ENCODE assay signal across 11 cellular contexts in the genomic region with DNA sequence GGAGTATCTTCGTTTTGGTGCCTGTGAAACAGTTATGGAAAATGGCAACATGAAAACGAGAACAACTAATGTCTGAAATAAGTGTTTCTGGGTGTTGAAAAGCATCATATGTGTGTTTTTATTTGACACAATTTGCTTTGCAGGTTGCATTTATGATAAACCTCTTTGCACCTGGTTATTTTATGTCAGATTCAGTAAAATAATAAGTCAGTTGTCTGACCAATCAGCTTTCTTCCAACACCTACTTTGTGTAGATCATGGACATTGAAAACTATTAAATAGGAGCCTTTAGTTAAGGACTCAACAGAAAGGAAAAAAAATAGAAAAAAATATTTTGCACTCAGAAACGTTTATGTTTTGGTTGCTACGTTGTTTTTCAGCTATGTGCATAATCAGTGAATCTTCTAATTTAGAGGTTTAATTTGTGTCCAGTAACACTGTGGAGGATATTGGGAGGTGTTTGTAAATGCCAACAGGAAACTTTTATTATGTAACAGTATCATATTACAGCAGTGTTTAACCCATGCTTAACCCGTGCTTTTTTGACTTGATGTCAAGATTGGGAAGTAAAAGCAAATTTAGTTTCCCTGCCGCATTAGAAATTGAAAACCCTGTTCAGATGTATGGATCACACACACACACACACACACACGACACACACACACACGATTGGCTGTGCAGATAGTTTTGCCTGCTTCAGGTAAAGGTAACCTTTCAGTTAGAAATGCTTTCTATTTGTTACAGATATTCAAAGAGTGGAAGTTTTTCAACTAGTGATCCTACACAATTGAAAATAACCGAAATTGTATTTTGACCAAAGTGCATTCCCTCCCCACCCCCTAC. TPM values are rescaled to one million over a fixed set of nuclear protein-coding genes. Genes with fewer than 3 reads are reported as not detected.
A peak's percentile ranks its signal among the peaks of the same experiment; 100 is the strongest.
DNase-seq lines count a peak whose midpoint lies in the region; ATAC-seq, FAIRE-seq and TF ChIP-seq lines count a peak whose summit lies in the region.
"Had no signal": no experiment of that assay in that cellular context is flagged by ENCODE, and none has a peak within 500 bp of the region (broad histone marks: within the 10 kb centered on the region; RNA-seq: fewer than 3 reads in every experiment).

No MANE protein-coding gene starts in this region.

- H3K27me3 ChIP-seq in ACC112 (ENCODE audit: insufficient read depth, low read length) = no peaks in the 10 kb centered on the region
- H3K27me3 ChIP-seq: ascending aorta had no signal

- peaks cover 44% of the 10 kb centered on the region for H3K4me1 ChIP-seq in ACC112 (ENCODE audit: control insufficient read depth, insufficient read depth, low read length, unreplicated experiment)
- peaks cover 17 to 18% of the 10 kb centered on the region in 2 donors for H3K4me1 ChIP-seq in kidney (ENCODE audit: control insufficient read depth in 1 of 2, insufficient read depth in 1 of 2, low read depth in 1 of 2, low read length in 2 of 2)

- no peaks in the 10 kb centered on the region for H3K9me3 ChIP-seq in kidney (ENCODE audit: control insufficient read depth in 1 of 2, low read length in 2 of 2)
- H3K9me3 ChIP-seq: ascending aorta had no signal

- H3K79me2 ChIP-seq in ACC112 (ENCODE audit: control insufficient read depth, insufficient read depth, low read length, unreplicated experiment) = peaks cover 62% of the 10 kb centered on the region

- H3K4me1 Mint-ChIP-seq in activated naive CD8-positive, alpha-beta T cell treated with anti-CD3 and anti-CD28 coated beads, Interleukin-2, amount 50 U/mL, for 24 hours = peaks cover 25% of the 10 kb centered on the region

- peak overlapping the region; percentile 85 for H3K4me3 Mint-ChIP-seq in activated naive CD8-positive, alpha-beta T cell treated with anti-CD3 and anti-CD28 coated beads, Interleukin-2, amount 50 U/mL, for 24 hours

- TF ChIP-seq CTCF in HFF-Myc (IDR thresholded peaks at IDR 0.05; ENCODE audit: low read depth, low read length, missing control alignments) (no peak), kidney (IDR thresholded peaks at IDR 0.05; ENCODE audit: borderline replicate concordance, extremely low read depth, insufficient read depth) (no peak)

- H3K27ac Mint-ChIP-seq in activated naive CD8-positive, alpha-beta T cell treated with anti-CD3 and anti-CD28 coated beads, Interleukin-2, amount 50 U/mL, for 24 hours = no peak overlapping the region

- H3K9me3 Mint-ChIP-seq in activated naive CD8-positive, alpha-beta T cell treated with anti-CD3 and anti-CD28 coated beads, Interleukin-2, amount 50 U/mL, for 24 hours = no peaks in the 10 kb centered on the region

- peak overlapping the region; percentile 88 for H3K4me3 ChIP-seq in ACC112 (ENCODE audit: low read depth, low read length)
- H3K4me3 ChIP-seq in HFF-Myc (replicated peaks; ENCODE audit: low read depth, low read length) = peak overlapping the region; percentile 78; the same call in 1 of the 2 replicates
- peak overlapping the region; percentile 40 to 91 for H3K4me3 ChIP-seq in kidney (ENCODE audit: low read length in 2 of 2)

- no peak overlapping the region for H2AFZ ChIP-seq in ACC112 (ENCODE audit: low read length, unreplicated experiment)

- intact Hi-C loops in kidney (cut with DNase I) = loop anchor here (10.0 kb wide), 1 partner anchor 285 kb away; no protein-coding TSS in a partner anchor

- H3K27me3 Mint-ChIP-seq in activated naive CD8-positive, alpha-beta T cell treated with anti-CD3 and anti-CD28 coated beads, Interleukin-2, amount 50 U/mL, for 24 hours = peaks cover 13% of the 10 kb centered on the region

- DNase-seq in HFF-Myc (ENCODE audit: extremely low read depth, low read depth) = no peak
- DNase-seq in activated naive CD8-positive, alpha-beta T cell treated with anti-CD3 and anti-CD28 coated beads, Interleukin-2, amount 50 U/mL, for 24 hours = no peak
- no peak for DNase-seq in kidney
- no peak for DNase-seq in DMS153 (lab: John Stamatoyannopoulos, UW)
- no peak for DNase-seq in activated naive CD4-positive, alpha-beta T cell treated with anti-CD3 and anti-CD28 coated beads, Interleukin-2, amount 50 U/mL, for 16 hours
- no peak for DNase-seq in NCI-H1417 (lab: John Stamatoyannopoulos, UW)

- H3K27ac ChIP-seq in ACC112 (ENCODE audit: low read depth, low read length) (no peak overlapping the region), kidney (ENCODE audit: low read depth in 2 of 2, low read length in 2 of 2) (peak overlapping the region; percentile 98 to 99)
- H3K27ac ChIP-seq: ascending aorta had no signal

- H3K36me3 Mint-ChIP-seq in activated naive CD8-positive, alpha-beta T cell treated with anti-CD3 and anti-CD28 coated beads, Interleukin-2, amount 50 U/mL, for 24 hours (ENCODE audit: low read depth) = peaks cover 5% of the 10 kb centered on the region

- peak overlapping the region; percentile 24 to 75 for H3K9ac ChIP-seq in kidney (ENCODE audit: low read length in 2 of 2)

- no peak for ATAC-seq in activated naive CD8-positive, alpha-beta T cell treated with anti-CD3 and anti-CD28 coated beads, Interleukin-2, amount 50 U/mL, for 24 hours
- no peak for ATAC-seq in GM19023 (IDR thresholded peaks at IDR 0.05; ENCODE audit: unreplicated experiment)

- no peak for FAIRE-seq in kidney (lab: Jason Lieb, UNC)
- FAIRE-seq: RCC 7860 had no signal

- H3K36me3 ChIP-seq in ACC112 (ENCODE audit: insufficient read depth, low read length) (no peaks in the 10 kb centered on the region), kidney (ENCODE audit: control insufficient read depth in 1 of 2, insufficient read depth in 2 of 2, low read length in 2 of 2) (no peaks in the 10 kb centered on the region)
- H3K36me3 ChIP-seq: ascending aorta had no signal

RNA-seq across cellular contexts. Expression of a gene that starts 2.6 kb away (rescaled TPM):
- total RNA-seq in kidney = 243 TPM
- 120 TPM for polyA plus RNA-seq in kidney (ENCODE audit: insufficient read depth, low read depth, low replicate concordance)

RNA-seq across cellular contexts. Expression of a gene that starts 2.8 kb away (rescaled TPM):
- total RNA-seq in kidney = 21.0 TPM
- 6.6 TPM for polyA plus RNA-seq in kidney (ENCODE audit: insufficient read depth, low read depth, low replicate concordance)
- total RNA-seq: ascending aorta, pulmonary artery endothelial cell had no signal
